ENCODE assay signal across 27 cellular contexts in the genomic region with DNA sequence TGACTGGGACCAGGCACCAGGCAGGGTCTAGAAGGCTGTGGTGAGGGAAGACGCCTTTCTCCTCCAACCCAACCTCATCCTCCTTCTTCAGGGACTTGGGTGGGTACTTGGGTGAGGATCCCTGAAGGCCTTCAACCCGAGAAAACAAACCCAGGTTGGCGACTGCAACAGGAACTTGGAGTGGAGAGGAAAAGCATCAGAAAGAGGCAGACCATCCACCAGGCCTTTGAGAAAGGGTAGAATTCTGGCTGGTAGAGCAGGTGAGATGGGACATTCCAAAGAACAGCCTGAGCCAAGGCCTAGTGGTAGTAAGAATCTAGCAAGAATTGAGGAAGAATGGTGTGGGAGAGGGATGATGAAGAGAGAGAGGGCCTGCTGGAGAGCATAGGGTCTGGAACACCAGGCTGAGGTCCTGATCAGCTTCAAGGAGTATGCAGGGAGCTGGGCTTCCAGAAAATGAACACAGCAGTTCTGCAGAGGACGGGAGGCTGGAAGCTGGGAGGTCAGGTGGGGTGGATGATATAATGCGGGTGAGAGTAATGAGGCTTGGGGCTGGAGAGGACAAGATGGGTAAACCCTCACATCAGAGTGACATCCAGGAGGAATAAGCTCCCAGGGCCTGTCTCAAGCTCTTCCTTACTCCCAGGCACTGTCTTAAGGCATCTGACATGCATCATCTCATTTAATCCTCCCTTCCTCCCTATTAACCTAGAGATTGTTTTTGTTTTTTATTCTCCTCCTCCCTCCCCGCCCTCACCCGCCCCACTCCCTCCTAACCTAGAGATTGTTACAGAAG.
"Had no signal": no experiment of that assay in that cellular context is flagged by ENCODE, and none has a peak within 500 bp of the region (broad histone marks: within the 10 kb centered on the region; RNA-seq: fewer than 3 reads in every experiment).

No MANE protein-coding gene starts in this region.

- H3K9me3 Mint-ChIP-seq: endodermal cell; natural killer cell; stimulated activated memory B cell treated with anti-CD40 and anti-IgM and Interleukin-4, amounts not matched to agents 10 μg/mL and 1 μg/mL and 100 μg/mL, for 72 hours had no signal

- H3K4me1 Mint-ChIP-seq: natural killer cell; stimulated activated memory B cell treated with anti-CD40 and anti-IgM and Interleukin-4, amounts not matched to agents 10 μg/mL and 1 μg/mL and 100 μg/mL, for 72 hours had no signal

- H3K4me1 ChIP-seq: gastrocnemius medialis, heart left ventricle, left ventricle myocardium inferior, lower lobe of right lung, parathyroid adenoma, prostate gland, right atrium auricular region, sigmoid colon, spleen, vagina had no signal

- H3K27me3 ChIP-seq: dorsolateral prefrontal cortex, right atrium auricular region, vagina had no signal

- FAIRE-seq: islet of Langerhans had no signal

- H3K9me3 ChIP-seq: gastrocnemius medialis, heart left ventricle, left ventricle myocardium inferior, lower lobe of right lung, neutrophil, prostate gland, right atrium auricular region, sigmoid colon, spleen, thoracic aorta, vagina had no signal

- H3K4me3 Mint-ChIP-seq: endodermal cell; natural killer cell; stimulated activated memory B cell treated with anti-CD40 and anti-IgM and Interleukin-4, amounts not matched to agents 10 μg/mL and 1 μg/mL and 100 μg/mL, for 72 hours had no signal

- H3K36me3 ChIP-seq: gastrocnemius medialis, heart left ventricle, left ventricle myocardium inferior, lower lobe of right lung, neutrophil, prostate gland, right atrium auricular region, sigmoid colon, spleen, thoracic aorta, vagina had no signal

- DNase-seq: cerebellar nuclear complex; dorsolateral prefrontal cortex; effector CD8-positive, alpha-beta T cell; endodermal cell; foreskin fibroblast; gastrocnemius medialis; hippocampal formation; left cardiac atrium; left ventricle myocardium inferior; lower lobe of right lung; natural killer cell; sigmoid colon; spleen; stimulated activated CD4-positive, alpha-beta T cell treated with anti-CD3 and anti-CD28 coated beads, Interleukin-4, amount 100 ng/mL, for 4 hours; stimulated activated naive CD8-positive, alpha-beta T cell treated with anti-CD3 and anti-CD28 coated beads, Interleukin-15, Interleukin-2, amounts not matched to agents 100 U/mL and 50 U/mL, for 24 hours; trophoblast cell had no signal

- ATAC-seq: esophagus mucosa; gastrocnemius medialis; heart left ventricle; left cardiac atrium; lower lobe of right lung; stimulated activated memory B cell treated with anti-CD40 and anti-IgM and Interleukin-4, amounts not matched to agents 10 μg/mL and 1 μg/mL and 100 μg/mL, for 72 hours; stimulated activated naive CD8-positive, alpha-beta T cell treated with anti-CD3 and anti-CD28 coated beads, Interleukin-15, Interleukin-2, amounts not matched to agents 100 U/mL and 50 U/mL, for 24 hours had no signal

- H2AFZ ChIP-seq: parathyroid adenoma had no signal

- H3K27ac ChIP-seq: epithelial cell of prostate, gastrocnemius medialis, heart left ventricle, left ventricle myocardium inferior, lower lobe of right lung, neutrophil, parathyroid adenoma, prostate gland, right atrium auricular region, sigmoid colon, spleen, thoracic aorta, vagina had no signal

- H3K36me3 Mint-ChIP-seq: natural killer cell; stimulated activated memory B cell treated with anti-CD40 and anti-IgM and Interleukin-4, amounts not matched to agents 10 μg/mL and 1 μg/mL and 100 μg/mL, for 72 hours had no signal

- H3K27ac Mint-ChIP-seq: endodermal cell; natural killer cell; stimulated activated memory B cell treated with anti-CD40 and anti-IgM and Interleukin-4, amounts not matched to agents 10 μg/mL and 1 μg/mL and 100 μg/mL, for 72 hours had no signal

- H3K79me2 ChIP-seq: parathyroid adenoma had no signal

- H3K4me3 ChIP-seq: dorsolateral prefrontal cortex, gastrocnemius medialis, heart left ventricle, left ventricle myocardium inferior, lower lobe of right lung, prostate gland, right atrium auricular region, sigmoid colon, spleen, thoracic aorta, vagina had no signal
